15 cellular contexts compared by ENCODE assay signal in the genomic region with DNA sequence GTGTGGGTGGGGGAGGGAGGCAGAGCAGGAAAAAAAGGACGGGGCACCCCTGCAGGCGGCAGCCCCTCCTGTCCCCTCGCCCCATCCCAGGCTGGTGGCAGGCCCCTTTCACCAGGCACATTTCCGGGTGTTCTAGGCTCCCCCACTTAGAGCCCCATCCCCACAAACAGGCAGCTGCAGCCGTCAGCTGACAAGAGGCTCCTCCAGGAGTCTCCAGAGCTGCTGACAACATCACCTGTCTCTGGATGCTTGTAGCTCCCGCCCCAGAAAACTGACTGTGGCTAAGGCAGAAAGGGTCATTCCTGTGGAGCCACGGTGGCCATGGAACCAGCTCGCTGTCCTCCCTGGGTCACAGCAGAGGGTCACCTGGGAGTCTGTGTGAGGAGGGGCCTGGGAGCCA. TPM values are rescaled to one million over a fixed set of nuclear protein-coding genes. Genes with fewer than 3 reads are reported as not detected.
DNase-seq lines count a peak whose midpoint lies in the region; ATAC-seq, FAIRE-seq and TF ChIP-seq lines count a peak whose summit lies in the region.
"Had no signal": no experiment of that assay in that cellular context is flagged by ENCODE, and none has a peak within 500 bp of the region (broad histone marks: within the 10 kb centered on the region; RNA-seq: fewer than 3 reads in every experiment).

No MANE protein-coding gene starts in this region.

- intact Hi-C loops in Right ventricle myocardium inferior (cut with DNase I), result no loop called here
- intact Hi-C loops in esophagus muscularis mucosa (cut with DNase I), result no loop called here
- intact Hi-C loops in vagina (cut with DNase I), result no loop called here

- no peaks in the 10 kb centered on the region for H3K79me1 ChIP-seq in neuronal stem cell (ENCODE audit: low read depth, low read length)

- TF ChIP-seq CTCF in right atrium auricular region (IDR thresholded peaks at IDR 0.05) (no peak), esophagus muscularis mucosa (IDR thresholded peaks at IDR 0.05) (no peak), vagina (IDR thresholded peaks at IDR 0.05) (no peak), GM10248 (IDR thresholded peaks at IDR 0.05; ENCODE audit: control extremely low read depth, extremely low read depth, low read depth, missing control alignments) (no peak)

- H3K4me2 ChIP-seq in neuronal stem cell (ENCODE audit: insufficient read depth, low read length, poor library complexity, severe bottlenecking), result no peak overlapping the region
- H3K4me2 ChIP-seq: BLaER1 treated with 17β-estradiol and CSF1 and Interleukin-3, amounts not matched to agents 10 nM and 100 nM had no signal

- no peak overlapping the region for H4K8ac ChIP-seq in neuronal stem cell (ENCODE audit: low read depth, low read length)

- peak overlapping the region; percentile 93 for H3K18ac ChIP-seq in neuronal stem cell (ENCODE audit: low read length)

- peak overlapping the region; percentile 78 for H2AK5ac ChIP-seq in neuronal stem cell (ENCODE audit: low read depth, low read length)

- H3K4me1 ChIP-seq in right atrium auricular region (peaks cover 0 to 16% of the 10 kb centered on the region in 2 donors), esophagus muscularis mucosa (peaks cover 4 to 79% (median 72%) of the 10 kb centered on the region in 4 donors), neuronal stem cell (ENCODE audit: control insufficient read depth in 2 of 2, insufficient read depth in 1 of 2, low read depth in 1 of 2, low read length in 2 of 2) (peaks cover 0 to 13% of the 10 kb centered on the region in 2 donors), vagina (peaks cover 13% of the 10 kb centered on the region)

- TF ChIP-seq EP300 in esophagus muscularis mucosa (IDR thresholded peaks at IDR 0.05), result no peak

- no peak for TF ChIP-seq POLR2A in esophagus muscularis mucosa (IDR thresholded peaks at IDR 0.05; ENCODE audit: low read depth)
- TF ChIP-seq POLR2A in vagina (IDR thresholded peaks at IDR 0.05), result no peak

- ATAC-seq in Right ventricle myocardium inferior (no peak), GM21576 (IDR thresholded peaks at IDR 0.05; ENCODE audit: unreplicated experiment) (no peak)

- peak overlapping the region in 1 of 2 donors; percentile 21 for H3K27ac ChIP-seq in right atrium auricular region
- H3K27ac ChIP-seq in esophagus muscularis mucosa (replicated peaks in 1 of 4), result peak overlapping the region; percentile 72 to 77 (median 74)
- H3K27ac ChIP-seq in neuronal stem cell (replicated peaks; ENCODE audit: low read length), result no peak overlapping the region
- peak overlapping the region; percentile 82 for H3K27ac ChIP-seq in vagina
- H3K27ac ChIP-seq: BLaER1 treated with 17β-estradiol and CSF1 and Interleukin-3, amounts not matched to agents 10 nM and 100 nM had no signal

- no peak overlapping the region for H4K91ac ChIP-seq in neuronal stem cell (ENCODE audit: low read depth, low read length, poor library complexity)

- WGBS in esophagus muscularis mucosa, result 81% methylated on average over 6 of the region's 8 CpGs
- WGBS in neuronal stem cell (ENCODE audit: extremely low coverage in 2 of 2, insufficient read length in 2 of 2, insufficient replicate concordance in 1 of 2), 2 donors, result no CpG with 5 or more reads among the region's 8 CpGs

- H2BK15ac ChIP-seq in neuronal stem cell (ENCODE audit: low read length), result peak overlapping the region; percentile 47

- no peak overlapping the region for H2BK5ac ChIP-seq in neuronal stem cell (ENCODE audit: low read length)

- peak; percentile 44 for DNase-seq in Right ventricle myocardium inferior (ENCODE audit: missing footprints)
- DNase-seq in right atrium auricular region (ENCODE audit: low spot score), result no peak
- no peak for DNase-seq in esophagus muscularis mucosa (ENCODE audit: extremely low spot score)
- no peak for DNase-seq in neuronal stem cell (ENCODE audit: low spot score)
- DNase-seq in vagina (ENCODE audit: extremely low spot score in 2 of 2), result no peak
- DNase-seq in HTR-8/SVneo (ENCODE audit: insufficient read length, low spot score), result no peak
- DNase-seq in GM10248 (ENCODE audit: extremely low spot score), result no peak
- DNase-seq: ACHN; CD4-positive, alpha-beta T cell; DND-41; GDM1; IMR-90 had no signal

- no peak overlapping the region for H3K4ac ChIP-seq in neuronal stem cell (ENCODE audit: low read length)

- H2AFZ ChIP-seq in neuronal stem cell (ENCODE audit: low read length), result no peak overlapping the region

- H3K36me3 ChIP-seq in right atrium auricular region (no peaks in the 10 kb centered on the region), esophagus muscularis mucosa (no peaks in the 10 kb centered on the region), neuronal stem cell (replicated peaks in 1 of 2; ENCODE audit: control insufficient read depth in 2 of 2, insufficient read depth in 2 of 2, low read length in 2 of 2) (no peaks in the 10 kb centered on the region), vagina (no peaks in the 10 kb centered on the region)
- H3K36me3 ChIP-seq: BLaER1 treated with 17β-estradiol and CSF1 and Interleukin-3, amounts not matched to agents 10 nM and 100 nM had no signal

- no peak overlapping the region for H3K14ac ChIP-seq in neuronal stem cell (ENCODE audit: low read length)

- H3K4me3 ChIP-seq in right atrium auricular region (no peak overlapping the region), esophagus muscularis mucosa (no peak overlapping the region), neuronal stem cell (ENCODE audit: low read length in 2 of 2) (no peak overlapping the region), vagina (no peak overlapping the region)
- H3K4me3 ChIP-seq: BLaER1 treated with 17β-estradiol and CSF1 and Interleukin-3, amounts not matched to agents 10 nM and 100 nM had no signal

- H2BK12ac ChIP-seq in neuronal stem cell (ENCODE audit: low read length), result no peak overlapping the region

- POLR2A ChIA-PET in GM10248 (lab: Yijun Ruan, JAX), result no interaction called here

- no peak for FAIRE-seq in HTR-8/SVneo (lab: Jason Lieb, UNC)
- FAIRE-seq: H54 had no signal

- H3K23ac ChIP-seq in neuronal stem cell (ENCODE audit: low read depth, low read length, poor library complexity), result peak overlapping the region; percentile 82

- H3K9me3 ChIP-seq in right atrium auricular region (no peaks in the 10 kb centered on the region), esophagus muscularis mucosa (no peaks in the 10 kb centered on the region), neuronal stem cell (replicated peaks in 1 of 2; ENCODE audit: control insufficient read depth in 2 of 2, insufficient read depth in 1 of 2, low read depth in 1 of 2, low read length in 2 of 2) (no peaks in the 10 kb centered on the region), vagina (no peaks in the 10 kb centered on the region)
- H3K9me3 ChIP-seq: BLaER1 treated with 17β-estradiol and CSF1 and Interleukin-3, amounts not matched to agents 10 nM and 100 nM had no signal

- CTCF ChIA-PET in GM10248 (lab: Yijun Ruan, JAX), result interaction anchor here (1.2 to 2.7 kb wide), 2 partner anchors 9 to 10 kb away, joined by 4 to 11 read pairs; no protein-coding TSS in a partner anchor

- H3K27me3 ChIP-seq in right atrium auricular region (no peaks in the 10 kb centered on the region), esophagus muscularis mucosa (no peaks in the 10 kb centered on the region), neuronal stem cell (ENCODE audit: control insufficient read depth in 3 of 3, insufficient read depth in 3 of 3, low read depth in 1 of 3, low read length in 3 of 3) (peaks cover 0 to 57% (median 0%) of the 10 kb centered on the region in 3 experiments), vagina (no peaks in the 10 kb centered on the region)
- H3K27me3 ChIP-seq: BLaER1 treated with 17β-estradiol and CSF1 and Interleukin-3, amounts not matched to agents 10 nM and 100 nM had no signal

- no peak overlapping the region for H3K9ac ChIP-seq in neuronal stem cell (ENCODE audit: low read depth, low read length, poor library complexity)
- H3K9ac ChIP-seq: BLaER1 treated with 17β-estradiol and CSF1 and Interleukin-3, amounts not matched to agents 10 nM and 100 nM had no signal

- no peak overlapping the region for H2BK120ac ChIP-seq in neuronal stem cell (ENCODE audit: low read depth, low read length)

RNA-seq across cellular contexts. Expression of a gene that starts 50.8 kb away (rescaled TPM):
- total RNA-seq in Right ventricle myocardium inferior (5.7 TPM), right atrium auricular region (1 to 10 TPM; 1.3 to 7.3 TPM), esophagus muscularis mucosa (10 to 100 TPM in 3 of 4 donors, 1 to 10 TPM in 1; 9.1 to 38.6 (median 12.5) TPM), vagina (5.2 TPM)
- polyA plus RNA-seq in neuronal stem cell (2013, experiment 1 of 2), result 0.42 TPM
- 0.24 TPM for polyA plus RNA-seq in neuronal stem cell (2013, experiment 2 of 2)
- total RNA-seq: CD4-positive, alpha-beta T cell; IMR-90 had no signal
